12 cellular contexts compared by ENCODE assay signal in the genomic region with DNA sequence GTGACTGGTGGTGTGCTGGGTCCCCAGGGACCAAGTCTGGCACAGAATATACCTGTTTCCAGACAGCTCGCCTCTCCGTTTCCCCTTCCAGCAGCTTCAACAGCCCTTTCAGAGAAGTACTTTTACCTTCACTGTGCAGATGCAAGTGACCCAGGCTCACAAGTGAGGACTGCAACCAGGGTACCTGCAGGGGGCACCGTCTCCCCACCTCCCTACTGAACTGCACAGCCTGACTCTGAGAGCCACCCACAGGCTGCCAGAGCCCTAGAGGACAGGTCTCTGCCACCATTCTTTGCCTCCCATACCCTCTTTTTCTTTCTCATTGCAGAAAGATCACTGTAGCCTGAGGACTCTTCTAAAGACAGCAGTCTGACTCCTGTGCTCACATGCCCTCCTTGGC. TPM values are rescaled to one million over a fixed set of nuclear protein-coding genes. Genes with fewer than 3 reads are reported as not detected.
DNase-seq lines count a peak whose midpoint lies in the region; ATAC-seq and TF ChIP-seq lines count a peak whose summit lies in the region.
"Had no signal": no experiment of that assay in that cellular context is flagged by ENCODE, and none has a peak within 500 bp of the region (broad histone marks: within the 10 kb centered on the region; RNA-seq: fewer than 3 reads in every experiment).

No MANE protein-coding gene starts in this region.

- peaks cover 33% of the 10 kb centered on the region for H3K27me3 ChIP-seq in smooth muscle cell (ENCODE audit: low read depth)

- H3K36me3 Mint-ChIP-seq in brain = no peaks in the 10 kb centered on the region
- peaks cover 6% of the 10 kb centered on the region for H3K36me3 Mint-ChIP-seq in T-helper 17 cell (ENCODE audit: low read depth)
- H3K36me3 Mint-ChIP-seq: CD4-positive, CD25-positive, alpha-beta regulatory T cell had no signal

- no peak overlapping the region for H3K27ac ChIP-seq in smooth muscle cell (ENCODE audit: low read depth)
- H3K27ac ChIP-seq: prostate gland, VCaP had no signal

- H3F3A ChIP-seq in smooth muscle cell (ENCODE audit: low read depth) = no peaks in the 10 kb centered on the region

- TF ChIP-seq RAD21 in Ishikawa (IDR thresholded peaks at IDR 0.05; ENCODE audit: low read depth) = peak; percentile 28; the same call in 1 of the 2 replicates

- H3K79me2 ChIP-seq in smooth muscle cell (ENCODE audit: low read depth) = no peaks in the 10 kb centered on the region

- no peaks in the 10 kb centered on the region for H4K20me1 ChIP-seq in smooth muscle cell (ENCODE audit: low read depth)

- 72% methylated on average over 3 of the region's 3 CpGs for WGBS in smooth muscle cell (ENCODE audit: low lambda C conversion rate)

- H3K27me3 Mint-ChIP-seq in brain = peaks cover 21% of the 10 kb centered on the region
- peaks cover 77% of the 10 kb centered on the region for H3K27me3 Mint-ChIP-seq in T-helper 17 cell

- peaks cover 14% of the 10 kb centered on the region for H3K4me1 Mint-ChIP-seq in brain
- H3K4me1 Mint-ChIP-seq in T-helper 17 cell = peaks cover 2% of the 10 kb centered on the region
- H3K4me1 Mint-ChIP-seq: CD4-positive, CD25-positive, alpha-beta regulatory T cell had no signal

- H3K9me3 ChIP-seq in smooth muscle cell (replicated peaks; ENCODE audit: low read depth) = no peaks in the 10 kb centered on the region
- no peaks in the 10 kb centered on the region for H3K9me3 ChIP-seq in T-helper 17 cell (ENCODE audit: control insufficient read depth, low read length, poor library complexity, severe bottlenecking)
- H3K9me3 ChIP-seq: prostate gland had no signal

- ATAC-seq in T-helper 17 cell = no peak

- H3K9ac ChIP-seq in smooth muscle cell (ENCODE audit: low read depth) = no peak overlapping the region

- H3K27ac Mint-ChIP-seq in brain (peak overlapping the region in 3 of 5 experiments; percentile 42 to 83 (median 79)), T-helper 17 cell (no peak overlapping the region)
- H3K27ac Mint-ChIP-seq: CD4-positive, CD25-positive, alpha-beta regulatory T cell had no signal

- H3K4me3 Mint-ChIP-seq in brain (no peak overlapping the region), T-helper 17 cell (no peak overlapping the region)
- H3K4me3 Mint-ChIP-seq: CD4-positive, CD25-positive, alpha-beta regulatory T cell had no signal

- no peak overlapping the region for H3K4me2 ChIP-seq in smooth muscle cell

- no peak overlapping the region for H3K4me3 ChIP-seq in smooth muscle cell
- H3K4me3 ChIP-seq: prostate gland had no signal

- H3K36me3 ChIP-seq in smooth muscle cell (ENCODE audit: low read depth) = no peaks in the 10 kb centered on the region
- H3K36me3 ChIP-seq: prostate gland had no signal

- H3K9me3 Mint-ChIP-seq in brain = no peaks in the 10 kb centered on the region
- H3K9me3 Mint-ChIP-seq: CD4-positive, CD25-positive, alpha-beta regulatory T cell had no signal

- TF ChIP-seq CTCF in brain (conservative IDR thresholded peaks at IDR 0.05) (no peak), smooth muscle cell (IDR thresholded peaks at IDR 0.05; ENCODE audit: borderline replicate concordance, insufficient read depth, poor library complexity, severe bottlenecking) (peak; percentile 15)

- DNase-seq in SIG-M5 treated with dmso at 0.1 percent for 504 hours (lab: John Stamatoyannopoulos, UW; ENCODE audit: unreplicated experiment) (peak; percentile 21), SIG-M5 (lab: John Stamatoyannopoulos, UW) (no peak), smooth muscle cell (lab: John Stamatoyannopoulos, UW; ENCODE audit: unreplicated experiment) (no peak), NOMO-1 (lab: John Stamatoyannopoulos, UW; ENCODE audit: unreplicated experiment in 2 of 2) (no peak), T-helper 17 cell (no peak)
- DNase-seq in activated naive CD4-positive, alpha-beta T cell (lab: John Stamatoyannopoulos, UW) = no peak
- DNase-seq: CD4-positive, CD25-positive, alpha-beta regulatory T cell had no signal

- no peak overlapping the region for H2AFZ ChIP-seq in smooth muscle cell (ENCODE audit: low read depth)

- TF ChIP-seq EP300 in Ishikawa (IDR thresholded peaks at IDR 0.05; ENCODE audit: borderline replicate concordance) = no peak

- H3K4me1 ChIP-seq in smooth muscle cell (ENCODE audit: low read depth) = no peaks in the 10 kb centered on the region
- H3K4me1 ChIP-seq: prostate gland had no signal

TF ChIP-seq in Ishikawa, 13 proteins besides CTCF, POLR2A, EP300 and RAD21:
- no peak for TF ChIP-seq FOXM1 (IDR thresholded peaks at IDR 0.05; ENCODE audit: borderline replicate concordance, low read depth)
- no peak for TF ChIP-seq NFIC (IDR thresholded peaks at IDR 0.05)
- TF ChIP-seq CEBPB (IDR thresholded peaks at IDR 0.05) = no peak
- no peak for TF ChIP-seq TCF12 (IDR thresholded peaks at IDR 0.05; ENCODE audit: low read depth)
- no peak for TF ChIP-seq USF1 (IDR thresholded peaks at IDR 0.05)
- no peak for TF ChIP-seq YY1 (IDR thresholded peaks at IDR 0.05; ENCODE audit: low read depth)
- TF ChIP-seq, protein P1, sequence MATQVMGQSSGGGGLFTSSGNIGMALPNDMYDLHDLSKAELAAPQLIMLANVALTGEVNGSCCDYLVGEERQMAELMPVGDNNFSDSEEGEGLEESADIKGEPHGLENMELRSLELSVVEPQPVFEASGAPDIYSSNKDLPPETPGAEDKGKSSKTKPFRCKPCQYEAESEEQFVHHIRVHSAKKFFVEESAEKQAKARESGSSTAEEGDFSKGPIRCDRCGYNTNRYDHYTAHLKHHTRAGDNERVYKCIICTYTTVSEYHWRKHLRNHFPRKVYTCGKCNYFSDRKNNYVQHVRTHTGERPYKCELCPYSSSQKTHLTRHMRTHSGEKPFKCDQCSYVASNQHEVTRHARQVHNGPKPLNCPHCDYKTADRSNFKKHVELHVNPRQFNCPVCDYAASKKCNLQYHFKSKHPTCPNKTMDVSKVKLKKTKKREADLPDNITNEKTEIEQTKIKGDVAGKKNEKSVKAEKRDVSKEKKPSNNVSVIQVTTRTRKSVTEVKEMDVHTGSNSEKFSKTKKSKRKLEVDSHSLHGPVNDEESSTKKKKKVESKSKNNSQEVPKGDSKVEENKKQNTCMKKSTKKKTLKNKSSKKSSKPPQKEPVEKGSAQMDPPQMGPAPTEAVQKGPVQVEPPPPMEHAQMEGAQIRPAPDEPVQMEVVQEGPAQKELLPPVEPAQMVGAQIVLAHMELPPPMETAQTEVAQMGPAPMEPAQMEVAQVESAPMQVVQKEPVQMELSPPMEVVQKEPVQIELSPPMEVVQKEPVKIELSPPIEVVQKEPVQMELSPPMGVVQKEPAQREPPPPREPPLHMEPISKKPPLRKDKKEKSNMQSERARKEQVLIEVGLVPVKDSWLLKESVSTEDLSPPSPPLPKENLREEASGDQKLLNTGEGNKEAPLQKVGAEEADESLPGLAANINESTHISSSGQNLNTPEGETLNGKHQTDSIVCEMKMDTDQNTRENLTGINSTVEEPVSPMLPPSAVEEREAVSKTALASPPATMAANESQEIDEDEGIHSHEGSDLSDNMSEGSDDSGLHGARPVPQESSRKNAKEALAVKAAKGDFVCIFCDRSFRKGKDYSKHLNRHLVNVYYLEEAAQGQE (IDR thresholded peaks at IDR 0.05; ENCODE audit: low read depth) = no peak
- TF ChIP-seq ZBTB7A (IDR thresholded peaks at IDR 0.05; ENCODE audit: low read depth) = no peak
- TF ChIP-seq MAX (IDR thresholded peaks at IDR 0.05) = no peak
- TF ChIP-seq EGR1 (IDR thresholded peaks at IDR 0.05) = no peak
- no peak for TF ChIP-seq TAF1 (IDR thresholded peaks at IDR 0.05; ENCODE audit: low read depth)
- TF ChIP-seq TEAD4 (IDR thresholded peaks at IDR 0.05) = no peak
- no peak for TF ChIP-seq CREB1 (IDR thresholded peaks at IDR 0.05; ENCODE audit: low read depth)

RNA-seq across cellular contexts. Expression of gene IL9, which starts 15.4 kb away (rescaled TPM):
- not detected for polyA plus RNA-seq in brain (ENCODE audit: insufficient read depth, low read depth, low replicate concordance)
- total RNA-seq in smooth muscle cell = not detected in 2 replicates
- not detected in 2 replicates for polyA plus RNA-seq in smooth muscle cell
- not detected for total RNA-seq in T-helper 17 cell
- total RNA-seq: CD4-positive, CD25-positive, alpha-beta regulatory T cell; LHCN-M2; prostate gland had no signal
- polyA plus RNA-seq: CD4-positive, CD25-positive, alpha-beta regulatory T cell had no signal

RNA-seq across cellular contexts. Expression of gene SLC25A48, which starts 45.8 kb away (rescaled TPM):
- polyA plus RNA-seq in brain (ENCODE audit: insufficient read depth, low read depth, low replicate concordance) (23.1 TPM), smooth muscle cell (0.85 and 1.7 TPM in 2 replicates)
- total RNA-seq in smooth muscle cell (0.99 and 4.0 TPM in 2 replicates), T-helper 17 cell (not detected)
- total RNA-seq: CD4-positive, CD25-positive, alpha-beta regulatory T cell; LHCN-M2 had no signal
- polyA plus RNA-seq: CD4-positive, CD25-positive, alpha-beta regulatory T cell had no signal
